In the genomic region with DNA sequence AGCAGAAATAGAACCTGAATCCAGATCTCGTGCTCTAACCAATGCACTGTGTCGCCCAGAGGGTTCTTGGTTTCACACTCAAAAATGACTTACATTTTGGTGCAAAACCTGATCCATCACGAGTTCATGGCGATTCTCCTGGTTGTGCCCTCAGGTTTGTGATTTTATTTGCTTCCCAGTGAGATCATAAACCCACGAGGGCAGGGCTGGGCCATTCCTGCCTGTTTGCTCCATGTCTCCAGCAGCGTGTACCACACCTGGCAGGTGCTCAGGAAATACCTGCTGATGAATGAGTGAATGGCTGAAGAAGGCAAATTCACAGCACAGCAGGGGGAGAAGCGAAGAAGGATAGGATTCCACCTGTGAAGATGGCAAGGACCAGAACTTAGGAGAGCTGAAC, we compare ENCODE assay signal across 19 cellular contexts. TPM values are rescaled to one million over a fixed set of nuclear protein-coding genes. Genes with fewer than 3 reads are reported as not detected.
A peak's percentile ranks its signal among the peaks of the same experiment; 100 is the strongest.
DNase-seq lines count a peak whose midpoint lies in the region; ATAC-seq, FAIRE-seq and TF ChIP-seq lines count a peak whose summit lies in the region.
"Had no signal": no experiment of that assay in that cellular context is flagged by ENCODE, and none has a peak within 500 bp of the region (broad histone marks: within the 10 kb centered on the region; RNA-seq: fewer than 3 reads in every experiment).

No MANE protein-coding gene starts in this region.

- H3K4me1 ChIP-seq in heart left ventricle = peaks cover 0 to 86% (median 17%) of the 10 kb centered on the region in 12 donors
- peaks cover 16% of the 10 kb centered on the region for H3K4me1 ChIP-seq in stomach smooth muscle (ENCODE audit: control insufficient read depth, insufficient read depth, low read length)
- H3K4me1 ChIP-seq: SJSA1 had no signal

- DNase-seq in heart left ventricle (no peak), Right ventricle myocardium superior (no peak), NCI-H69 (lab: John Stamatoyannopoulos, UW) (peak; percentile 50), left colon (peak in 1 of 2 donors; percentile 44), urothelium cell line (ENCODE audit: low spot score) (no peak), DMS79 (lab: John Stamatoyannopoulos, UW) (no peak)
- DNase-seq: DMS153, KBM-7, NCI-H1092 treated with DMSO at 0.1 percent for 48 hours, NCI-H187 treated with DMSO at 0.1 percent for 48 hours, NCI-H2171 treated with DMSO at 0.1 percent for 48 hours, RPMI8226 had no signal

- no peak for ATAC-seq in heart left ventricle
- no peak for ATAC-seq in Right ventricle myocardium superior (ENCODE audit: poor library complexity)
- ATAC-seq in left colon = peak; percentile 94
- no peak for ATAC-seq in HG03135 (IDR thresholded peaks at IDR 0.05; ENCODE audit: unreplicated experiment)
- ATAC-seq: A549 had no signal

- no peak overlapping the region for H3K9ac ChIP-seq in stomach smooth muscle (ENCODE audit: low read length in 2 of 2)

- H3K9me3 ChIP-seq in heart left ventricle (no peaks in the 10 kb centered on the region), stomach smooth muscle (ENCODE audit: control insufficient read depth in 2 of 2, low read length in 2 of 2) (no peaks in the 10 kb centered on the region)
- H3K9me3 ChIP-seq: A549, SJSA1 had no signal

- no peak for TF ChIP-seq CTCF in heart left ventricle (IDR thresholded peaks at IDR 0.05)

- WGBS in heart left ventricle, 4 donors = 81 to 89% (median 86%) methylated on average over 7 of the region's 7 CpGs

- H3K4me3 ChIP-seq in heart left ventricle = no peak overlapping the region
- no peak overlapping the region for H3K4me3 ChIP-seq in stomach smooth muscle (ENCODE audit: low read length in 2 of 2)
- H3K4me3 ChIP-seq: A549, SJSA1 had no signal

- H3K27ac ChIP-seq in heart left ventricle (peak overlapping the region in 9 of 12 donors; percentile 58 to 89 (median 72)), stomach smooth muscle (ENCODE audit: low read length) (peak overlapping the region; percentile 18)
- H3K27ac ChIP-seq: A549, C4-2B, HL-60, SJSA1 had no signal

- intact Hi-C loops in heart left ventricle (cut with DNase I) (no loop called here), Right ventricle myocardium superior (cut with DNase I) (no loop called here), left colon (cut with DNase I, micrococcal nuclease) (no loop called here)

- H3K36me3 ChIP-seq in heart left ventricle (peaks cover 0 to 20% (median 4%) of the 10 kb centered on the region in 9 donors), stomach smooth muscle (ENCODE audit: control insufficient read depth in 2 of 2, insufficient read depth in 2 of 2, low read length in 2 of 2) (peaks cover 7 to 13% of the 10 kb centered on the region in 2 donors)
- H3K36me3 ChIP-seq: SJSA1 had no signal

- no peak for FAIRE-seq in urothelium cell line (lab: Jason Lieb, UNC)
- FAIRE-seq: A549, GM19239 had no signal

- no peak for TF ChIP-seq POLR2A in heart left ventricle (IDR thresholded peaks at IDR 0.05)

- H3K27me3 ChIP-seq in heart left ventricle (no peaks in the 10 kb centered on the region), stomach smooth muscle (ENCODE audit: control insufficient read depth in 1 of 2, insufficient read depth in 2 of 2, low read length in 2 of 2) (no peaks in the 10 kb centered on the region)
- H3K27me3 ChIP-seq: SJSA1 had no signal

RNA-seq across cellular contexts. Expression of a gene that starts 9.4 kb away (rescaled TPM):
- 100 to 1,000 TPM in 6 of 9 donors, 10 to 100 TPM in 3; 77.3 to 176 (median 135) TPM for total RNA-seq in heart left ventricle
- polyA plus RNA-seq in heart left ventricle = 100 to 1,000 TPM in 1 of 2 donors, 10 to 100 TPM in 1; 29.9 to 119 TPM
- total RNA-seq in Right ventricle myocardium superior = 167 TPM
- 10 to 100 TPM; 49.6 to 55.6 TPM for total RNA-seq in left colon

RNA-seq across cellular contexts. Expression of a gene that starts 28.4 kb away (rescaled TPM):
- total RNA-seq in heart left ventricle (10 to 100 TPM; 20.9 to 37.8 (median 25.3) TPM), Right ventricle myocardium superior (24.8 TPM), left colon (10 to 100 TPM; 34.5 to 42.4 TPM)
- polyA plus RNA-seq in heart left ventricle = 10 to 100 TPM; 14.5 to 27.8 TPM

RNA-seq across cellular contexts. Expression of a gene that starts 32.5 kb away (rescaled TPM):
- total RNA-seq in heart left ventricle (1 to 10 TPM; 5.1 to 9.4 (median 7.1) TPM), Right ventricle myocardium superior (7.2 TPM), left colon (1 to 10 TPM; 5.4 to 7.7 TPM)
- 10 to 100 TPM; 16.8 to 18.0 TPM for polyA plus RNA-seq in heart left ventricle
